ENCODE assay signal across 7 cellular contexts in genomic region chr22:31676700-31677099, GRCh38. TPM values are rescaled to one million over a fixed set of nuclear protein-coding genes. Genes with fewer than 3 reads are reported as not detected.
A peak's percentile ranks its signal among the peaks of the same experiment; 100 is the strongest.
DNase-seq lines count a peak whose midpoint lies in the region; ATAC-seq and TF ChIP-seq lines count a peak whose summit lies in the region.

No MANE protein-coding gene starts in this region.

- H3K9me3 ChIP-seq in cardiac muscle cell (ENCODE audit: low read depth) (no peaks in the 10 kb centered on the region), tibial artery (no peaks in the 10 kb centered on the region)

- H3K36me3 Mint-ChIP-seq in activated naive CD8-positive, alpha-beta T cell, result no peaks in the 10 kb centered on the region

- TF ChIP-seq CTCF in cardiac muscle cell (IDR thresholded peaks at IDR 0.05; ENCODE audit: low read depth, low read length) (no peak), tibial artery (IDR thresholded peaks at IDR 0.05) (no peak)

- peak; percentile 91 to 94 for DNase-seq in SHP77 (lab: John Stamatoyannopoulos, UW)
- peak; percentile 72 to 96 for DNase-seq in cardiac muscle cell (ENCODE audit: low read depth in 1 of 2, low spot score in 1 of 2)
- DNase-seq in posterior cingulate gyrus, result peak; percentile 81 to 99 (median 93)
- DNase-seq in tibial artery, result peak; percentile 94 to 98

- H3K36me3 ChIP-seq in cardiac muscle cell (no peaks in the 10 kb centered on the region), tibial artery (no peaks in the 10 kb centered on the region)

- peak overlapping the region; percentile 93 for H3K4me3 Mint-ChIP-seq in activated naive CD8-positive, alpha-beta T cell

- peak overlapping the region; percentile 93 for H3K27ac Mint-ChIP-seq in activated naive CD8-positive, alpha-beta T cell

- no peaks in the 10 kb centered on the region for H3K4me1 ChIP-seq in cardiac muscle cell (ENCODE audit: low read depth)
- H3K4me1 ChIP-seq in tibial artery, result peaks cover 0 to 29% (median 24%) of the 10 kb centered on the region in 4 donors

- ATAC-seq in GM18867 (IDR thresholded peaks at IDR 0.05; ENCODE audit: unreplicated experiment) (peak; percentile 81), HG03139 (IDR thresholded peaks at IDR 0.05; ENCODE audit: unreplicated experiment) (peak; percentile 97)

- H3K9me3 Mint-ChIP-seq in activated naive CD8-positive, alpha-beta T cell (ENCODE audit: low read depth), result no peaks in the 10 kb centered on the region

- intact Hi-C loops in posterior cingulate gyrus (cut with DNase I), result loop anchor here (5.0 kb wide), 1 partner anchor 76 kb away; the partner anchor contains the start of genes DEPDC5 and PRR14L
- intact Hi-C loops in tibial artery (cut with DNase I; ENCODE audit: low total_unique reads), result no loop called here

- H3K4me3 ChIP-seq in cardiac muscle cell (peak overlapping the region; percentile 22), tibial artery (peak overlapping the region; percentile 48 to 57)

- H3K27me3 ChIP-seq in cardiac muscle cell, result no peaks in the 10 kb centered on the region
- no peaks in the 10 kb centered on the region for H3K27me3 ChIP-seq in tibial artery

- no peak overlapping the region for H3K27ac ChIP-seq in cardiac muscle cell
- H3K27ac ChIP-seq in tibial artery, result peak overlapping the region; percentile 67 to 68

- H3K27me3 Mint-ChIP-seq in activated naive CD8-positive, alpha-beta T cell, result no peaks in the 10 kb centered on the region

- H3K4me1 Mint-ChIP-seq in activated naive CD8-positive, alpha-beta T cell (ENCODE audit: low read depth), result peaks cover 12% of the 10 kb centered on the region

RNA-seq across cellular contexts. Expression of gene PISD, which starts 14.7 kb away (rescaled TPM):
- total RNA-seq in cardiac muscle cell, result 30.8 and 39.6 TPM in 2 replicates
- polyA plus RNA-seq in cardiac muscle cell, result 30.4 and 31.2 TPM in 2 replicates
